In genomic region chr18:8625693-8626092, GRCh38 we compare ENCODE assay signal across 19 cellular contexts. TPM values are rescaled to one million over a fixed set of nuclear protein-coding genes. Genes with fewer than 3 reads are reported as not detected.
DNase-seq lines count a peak whose midpoint lies in the region; ATAC-seq and TF ChIP-seq lines count a peak whose summit lies in the region.
"Had no signal": no experiment of that assay in that cellular context is flagged by ENCODE, and none has a peak within 500 bp of the region (broad histone marks: within the 10 kb centered on the region; RNA-seq: fewer than 3 reads in every experiment).

No MANE protein-coding gene starts in this region.

- intact Hi-C loops in natural killer cell (cut with micrococcal nuclease), result no loop called here

- DNase-seq in G401 (ENCODE audit: low spot score) (peak; percentile 52), NCI-H2029 treated with DMSO at 0.1 percent for 48 hours (lab: John Stamatoyannopoulos, UW) (peak; percentile 76), WTC11 (ENCODE audit: low spot score) (no peak), natural killer cell (no peak), islet precursor cell (no peak), NK-92 (lab: John Stamatoyannopoulos, UW; ENCODE audit: unreplicated experiment) (no peak)
- DNase-seq in activated CD8-positive, alpha-beta memory T cell treated with anti-CD3 and anti-CD28 coated beads, Interleukin-2, amount 50 U/mL, for 4 hours, result no peak
- no peak for DNase-seq in activated CD4-positive, alpha-beta T cell treated with anti-CD3 and anti-CD28 coated beads for 4 hours
- DNase-seq: activated CD4-positive, CD25-positive, alpha-beta regulatory T cell treated with anti-CD3 and anti-CD28 coated beads, Interleukin-2, amount 50 U/mL, for 72 hours; Caco-2; erythroblast; GDM1; HFFc6; KBM-7; MV-4-11; NCI-H226; SJCRH30; stimulated activated CD4-positive, alpha-beta T cell treated with anti-CD3 and anti-CD28 coated beads, Interleukin-2, amount 100 ng/mL, for 24 hours; uterus had no signal

- H3K27ac Mint-ChIP-seq in WTC11 (peak overlapping the region; percentile 98), natural killer cell (peak overlapping the region; percentile 56 to 83)
- H3K27ac Mint-ChIP-seq: HFFc6 had no signal

- H3K9me3 Mint-ChIP-seq in WTC11, result no peaks in the 10 kb centered on the region
- H3K9me3 Mint-ChIP-seq in natural killer cell, result peaks cover 0 to 4% of the 10 kb centered on the region in 2 donors
- H3K9me3 Mint-ChIP-seq: HFFc6 had no signal

- H3K4me1 Mint-ChIP-seq in WTC11 (peaks cover 95% of the 10 kb centered on the region), natural killer cell (peaks cover 63 to 67% of the 10 kb centered on the region in 2 donors)

- H3K36me3 Mint-ChIP-seq in WTC11 (peaks cover 40% of the 10 kb centered on the region), natural killer cell (peaks cover 7% of the 10 kb centered on the region)

- H3K4me3 Mint-ChIP-seq in WTC11 (peak overlapping the region; percentile 18; the same call in 1 of the 2 replicates), natural killer cell (no peak overlapping the region)
- H3K4me3 Mint-ChIP-seq: HFFc6 had no signal

- POLR2A ChIA-PET in WTC11 (lab: Charles Lee), result interaction anchor here (0.5 to 1.4 kb wide), 3 partner anchors 9 to 17 kb away, joined by 3 to 4 read pairs (median 3); partner anchors contain the start of gene RAB12

- H3K27me3 Mint-ChIP-seq in WTC11 (ENCODE audit: low read depth) (no peaks in the 10 kb centered on the region), natural killer cell (ENCODE audit: low read depth in 2 of 2) (no peaks in the 10 kb centered on the region)

- CTCF ChIA-PET in WTC11 (lab: Charles Lee), result interaction anchor here (4.3 kb wide), 1 partner anchor 17 kb away, joined by 22 read pairs; the partner anchor contains the start of gene RAB12

- in situ Hi-C loops in G401 (cut with HindIII; ENCODE audit: low sequenced_read_pairs), result no loop called here

- TF ChIP-seq CTCF in WTC11 (IDR thresholded peaks at IDR 0.05) (no peak), natural killer cell (IDR thresholded peaks at IDR 0.05) (no peak)

- ATAC-seq in WTC11 (no peak), natural killer cell (no peak)

TF ChIP-seq in WTC11, 78 proteins besides CTCF, POLR2A, EP300 and RAD21:
- no peak for TF ChIP-seq CREB1 (CRISPR knock-in tag; IDR thresholded peaks at IDR 0.05)
- TF ChIP-seq, protein P1, sequence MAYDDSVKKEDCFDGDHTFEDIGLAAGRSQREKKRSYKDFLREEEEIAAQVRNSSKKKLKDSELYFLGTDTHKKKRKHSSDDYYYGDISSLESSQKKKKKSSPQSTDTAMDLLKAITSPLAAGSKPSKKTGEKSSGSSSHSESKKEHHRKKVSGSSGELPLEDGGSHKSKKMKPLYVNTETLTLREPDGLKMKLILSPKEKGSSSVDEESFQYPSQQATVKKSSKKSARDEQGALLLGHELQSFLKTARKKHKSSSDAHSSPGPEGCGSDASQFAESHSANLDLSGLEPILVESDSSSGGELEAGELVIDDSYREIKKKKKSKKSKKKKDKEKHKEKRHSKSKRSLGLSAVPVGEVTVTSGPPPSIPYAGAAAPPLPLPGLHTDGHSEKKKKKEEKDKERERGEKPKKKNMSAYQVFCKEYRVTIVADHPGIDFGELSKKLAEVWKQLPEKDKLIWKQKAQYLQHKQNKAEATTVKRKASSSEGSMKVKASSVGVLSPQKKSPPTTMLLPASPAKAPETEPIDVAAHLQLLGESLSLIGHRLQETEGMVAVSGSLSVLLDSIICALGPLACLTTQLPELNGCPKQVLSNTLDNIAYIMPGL (CRISPR knock-in tag; IDR thresholded peaks at IDR 0.05), result no peak
- no peak for TF ChIP-seq PRDM15 (CRISPR knock-in tag; IDR thresholded peaks at IDR 0.05)
- no peak for TF ChIP-seq FOXJ3 (CRISPR knock-in tag; IDR thresholded peaks at IDR 0.05; ENCODE audit: borderline replicate concordance)
- no peak for TF ChIP-seq ZNF138 (CRISPR knock-in tag; conservative IDR thresholded peaks at IDR 0.05)
- TF ChIP-seq, protein P2, sequence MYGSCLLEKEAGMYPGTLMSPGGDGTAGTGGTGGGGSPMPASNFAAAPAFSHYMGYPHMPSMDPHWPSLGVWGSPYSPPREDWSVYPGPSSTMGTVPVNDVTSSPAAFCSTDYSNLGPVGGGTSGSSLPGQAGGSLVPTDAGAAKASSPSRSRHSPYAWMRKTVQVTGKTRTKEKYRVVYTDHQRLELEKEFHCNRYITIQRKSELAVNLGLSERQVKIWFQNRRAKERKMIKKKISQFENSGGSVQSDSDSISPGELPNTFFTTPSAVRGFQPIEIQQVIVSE (CRISPR knock-in tag; IDR thresholded peaks at IDR 0.05; ENCODE audit: borderline replicate concordance), result no peak
- no peak for TF ChIP-seq TP53 (CRISPR knock-in tag; IDR thresholded peaks at IDR 0.05)
- no peak for TF ChIP-seq ELF4 (CRISPR knock-in tag; IDR thresholded peaks at IDR 0.05; ENCODE audit: low read depth)
- TF ChIP-seq NFATC4 (CRISPR knock-in tag; IDR thresholded peaks at IDR 0.05), result no peak
- TF ChIP-seq EMX1 (CRISPR knock-in tag; IDR thresholded peaks at IDR 0.05), result no peak
- no peak for TF ChIP-seq MYBL2 (CRISPR knock-in tag; IDR thresholded peaks at IDR 0.05)
- TF ChIP-seq MXD4 (CRISPR knock-in tag; IDR thresholded peaks at IDR 0.05; ENCODE audit: borderline replicate concordance), result no peak
- no peak for TF ChIP-seq TEAD1 (CRISPR knock-in tag; IDR thresholded peaks at IDR 0.05)
- no peak for TF ChIP-seq FOXP1 (CRISPR knock-in tag; IDR thresholded peaks at IDR 0.05; ENCODE audit: borderline replicate concordance)
- TF ChIP-seq NR1H2 (CRISPR knock-in tag; IDR thresholded peaks at IDR 0.05), result no peak
- TF ChIP-seq ZNF671 (CRISPR knock-in tag; IDR thresholded peaks at IDR 0.05), result no peak

RNA-seq across cellular contexts. Expression of gene RAB12, which starts 16.5 kb away (rescaled TPM):
- total RNA-seq in G401 (2014; rRNA removed; shearing (Covaris generic)), result 19.9 and 20.3 TPM in 2 replicates
- 56.1 to 69.3 TPM (median 58.1 TPM) in 3 replicates for total RNA-seq in WTC11 (2021)
- total RNA-seq in natural killer cell, result 10 to 100 TPM; 21.3 to 27.5 (median 21.8) TPM

Comparison
In these comparisons a context has a peak if more than half of its experiments do, and no peak if none do; other contexts are left out.
1. DNase-seq: peak in G401 (single experiment) and NCI-H2029 treated with DMSO at 0.1 percent for 48 hours (single experiment); none in WTC11 (single experiment), natural killer cell (single experiment), islet precursor cell (single experiment), activated CD8-positive, alpha-beta memory T cell treated with anti-CD3 and anti-CD28 coated beads, Interleukin-2, amount 50 U/mL, for 4 hours (single experiment), NK-92 (single experiment) and activated CD4-positive, alpha-beta T cell treated with anti-CD3 and anti-CD28 coated beads for 4 hours (0 of 2).